Comparison of ENCODE assay signal across 1 cellular context in the genomic region with DNA sequence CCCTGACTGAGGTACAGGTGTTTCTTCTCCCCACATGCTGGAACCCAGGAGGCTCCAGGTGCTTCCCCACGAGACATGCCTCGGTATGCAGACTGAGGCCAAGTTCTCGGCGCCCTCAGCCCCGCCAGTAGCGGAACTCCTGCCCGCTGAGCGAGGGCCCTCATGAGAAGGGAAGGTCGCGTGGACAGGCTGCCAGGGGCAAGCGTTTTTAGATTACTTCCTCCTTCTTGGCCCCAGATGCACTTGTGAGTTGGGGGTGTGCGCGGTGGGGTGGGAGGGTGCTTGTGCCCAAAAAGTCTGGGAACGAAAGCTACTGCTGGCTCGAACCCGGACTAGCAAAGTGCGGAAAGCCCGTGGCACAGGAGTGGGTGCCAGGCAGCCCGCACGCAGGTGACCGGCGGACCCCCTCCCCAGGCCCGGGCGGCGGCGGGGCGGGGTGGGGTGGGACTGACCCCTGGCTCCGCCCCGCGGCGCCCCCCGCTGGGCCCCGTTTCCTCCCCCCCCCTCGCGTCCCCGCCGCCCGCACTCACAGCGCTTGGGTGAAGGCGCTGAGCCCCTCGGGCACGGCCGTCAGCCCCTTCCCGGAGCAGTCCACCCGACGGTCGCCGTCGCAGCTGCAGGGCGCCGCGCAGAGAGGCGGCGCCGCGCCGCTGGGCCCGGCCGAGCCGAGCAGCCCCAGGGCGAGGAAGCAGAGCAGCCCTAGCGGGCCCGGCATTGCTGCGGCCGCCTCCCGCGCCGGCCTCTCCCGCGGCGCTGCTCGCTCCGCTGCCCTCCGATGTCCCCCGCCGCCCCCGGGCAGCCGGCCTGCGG.
TF ChIP-seq lines count a peak whose summit lies in the region.

No MANE protein-coding gene starts in this region.

TF ChIP-seq in HepG2, 621 proteins besides CTCF, POLR2A, EP300 and RAD21 (continued from another document and continues in another):
- TF ChIP-seq SNAI1 (CRISPR knock-in tag; IDR thresholded peaks at IDR 0.05; ENCODE audit: borderline replicate concordance) = no peak
- TF ChIP-seq CCAR2 (optimal IDR thresholded peaks at IDR 0.05; ENCODE audit: low read depth, low read length) = no peak
- peak; percentile 55; the same call in 1 of the 2 replicates for TF ChIP-seq ZNF430 (CRISPR knock-in tag; IDR thresholded peaks at IDR 0.05)
- TF ChIP-seq MXD4 (CRISPR knock-in tag; IDR thresholded peaks at IDR 0.05) = no peak
- TF ChIP-seq, protein P1, sequence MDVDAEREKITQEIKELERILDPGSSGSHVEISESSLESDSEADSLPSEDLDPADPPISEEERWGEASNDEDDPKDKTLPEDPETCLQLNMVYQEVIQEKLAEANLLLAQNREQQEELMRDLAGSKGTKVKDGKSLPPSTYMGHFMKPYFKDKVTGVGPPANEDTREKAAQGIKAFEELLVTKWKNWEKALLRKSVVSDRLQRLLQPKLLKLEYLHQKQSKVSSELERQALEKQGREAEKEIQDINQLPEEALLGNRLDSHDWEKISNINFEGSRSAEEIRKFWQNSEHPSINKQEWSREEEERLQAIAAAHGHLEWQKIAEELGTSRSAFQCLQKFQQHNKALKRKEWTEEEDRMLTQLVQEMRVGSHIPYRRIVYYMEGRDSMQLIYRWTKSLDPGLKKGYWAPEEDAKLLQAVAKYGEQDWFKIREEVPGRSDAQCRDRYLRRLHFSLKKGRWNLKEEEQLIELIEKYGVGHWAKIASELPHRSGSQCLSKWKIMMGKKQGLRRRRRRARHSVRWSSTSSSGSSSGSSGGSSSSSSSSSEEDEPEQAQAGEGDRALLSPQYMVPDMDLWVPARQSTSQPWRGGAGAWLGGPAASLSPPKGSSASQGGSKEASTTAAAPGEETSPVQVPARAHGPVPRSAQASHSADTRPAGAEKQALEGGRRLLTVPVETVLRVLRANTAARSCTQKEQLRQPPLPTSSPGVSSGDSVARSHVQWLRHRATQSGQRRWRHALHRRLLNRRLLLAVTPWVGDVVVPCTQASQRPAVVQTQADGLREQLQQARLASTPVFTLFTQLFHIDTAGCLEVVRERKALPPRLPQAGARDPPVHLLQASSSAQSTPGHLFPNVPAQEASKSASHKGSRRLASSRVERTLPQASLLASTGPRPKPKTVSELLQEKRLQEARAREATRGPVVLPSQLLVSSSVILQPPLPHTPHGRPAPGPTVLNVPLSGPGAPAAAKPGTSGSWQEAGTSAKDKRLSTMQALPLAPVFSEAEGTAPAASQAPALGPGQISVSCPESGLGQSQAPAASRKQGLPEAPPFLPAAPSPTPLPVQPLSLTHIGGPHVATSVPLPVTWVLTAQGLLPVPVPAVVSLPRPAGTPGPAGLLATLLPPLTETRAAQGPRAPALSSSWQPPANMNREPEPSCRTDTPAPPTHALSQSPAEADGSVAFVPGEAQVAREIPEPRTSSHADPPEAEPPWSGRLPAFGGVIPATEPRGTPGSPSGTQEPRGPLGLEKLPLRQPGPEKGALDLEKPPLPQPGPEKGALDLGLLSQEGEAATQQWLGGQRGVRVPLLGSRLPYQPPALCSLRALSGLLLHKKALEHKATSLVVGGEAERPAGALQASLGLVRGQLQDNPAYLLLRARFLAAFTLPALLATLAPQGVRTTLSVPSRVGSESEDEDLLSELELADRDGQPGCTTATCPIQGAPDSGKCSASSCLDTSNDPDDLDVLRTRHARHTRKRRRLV (CRISPR knock-in tag; IDR thresholded peaks at IDR 0.05) = peak; percentile 59; the same call in 1 of the 2 replicates
- TF ChIP-seq, protein P2, sequence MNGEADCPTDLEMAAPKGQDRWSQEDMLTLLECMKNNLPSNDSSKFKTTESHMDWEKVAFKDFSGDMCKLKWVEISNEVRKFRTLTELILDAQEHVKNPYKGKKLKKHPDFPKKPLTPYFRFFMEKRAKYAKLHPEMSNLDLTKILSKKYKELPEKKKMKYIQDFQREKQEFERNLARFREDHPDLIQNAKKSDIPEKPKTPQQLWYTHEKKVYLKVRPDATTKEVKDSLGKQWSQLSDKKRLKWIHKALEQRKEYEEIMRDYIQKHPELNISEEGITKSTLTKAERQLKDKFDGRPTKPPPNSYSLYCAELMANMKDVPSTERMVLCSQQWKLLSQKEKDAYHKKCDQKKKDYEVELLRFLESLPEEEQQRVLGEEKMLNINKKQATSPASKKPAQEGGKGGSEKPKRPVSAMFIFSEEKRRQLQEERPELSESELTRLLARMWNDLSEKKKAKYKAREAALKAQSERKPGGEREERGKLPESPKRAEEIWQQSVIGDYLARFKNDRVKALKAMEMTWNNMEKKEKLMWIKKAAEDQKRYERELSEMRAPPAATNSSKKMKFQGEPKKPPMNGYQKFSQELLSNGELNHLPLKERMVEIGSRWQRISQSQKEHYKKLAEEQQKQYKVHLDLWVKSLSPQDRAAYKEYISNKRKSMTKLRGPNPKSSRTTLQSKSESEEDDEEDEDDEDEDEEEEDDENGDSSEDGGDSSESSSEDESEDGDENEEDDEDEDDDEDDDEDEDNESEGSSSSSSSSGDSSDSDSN (CRISPR knock-in tag; IDR thresholded peaks at IDR 0.05) = peak; percentile 13; the same call in 1 of the 2 replicates
- TF ChIP-seq, protein P3, sequence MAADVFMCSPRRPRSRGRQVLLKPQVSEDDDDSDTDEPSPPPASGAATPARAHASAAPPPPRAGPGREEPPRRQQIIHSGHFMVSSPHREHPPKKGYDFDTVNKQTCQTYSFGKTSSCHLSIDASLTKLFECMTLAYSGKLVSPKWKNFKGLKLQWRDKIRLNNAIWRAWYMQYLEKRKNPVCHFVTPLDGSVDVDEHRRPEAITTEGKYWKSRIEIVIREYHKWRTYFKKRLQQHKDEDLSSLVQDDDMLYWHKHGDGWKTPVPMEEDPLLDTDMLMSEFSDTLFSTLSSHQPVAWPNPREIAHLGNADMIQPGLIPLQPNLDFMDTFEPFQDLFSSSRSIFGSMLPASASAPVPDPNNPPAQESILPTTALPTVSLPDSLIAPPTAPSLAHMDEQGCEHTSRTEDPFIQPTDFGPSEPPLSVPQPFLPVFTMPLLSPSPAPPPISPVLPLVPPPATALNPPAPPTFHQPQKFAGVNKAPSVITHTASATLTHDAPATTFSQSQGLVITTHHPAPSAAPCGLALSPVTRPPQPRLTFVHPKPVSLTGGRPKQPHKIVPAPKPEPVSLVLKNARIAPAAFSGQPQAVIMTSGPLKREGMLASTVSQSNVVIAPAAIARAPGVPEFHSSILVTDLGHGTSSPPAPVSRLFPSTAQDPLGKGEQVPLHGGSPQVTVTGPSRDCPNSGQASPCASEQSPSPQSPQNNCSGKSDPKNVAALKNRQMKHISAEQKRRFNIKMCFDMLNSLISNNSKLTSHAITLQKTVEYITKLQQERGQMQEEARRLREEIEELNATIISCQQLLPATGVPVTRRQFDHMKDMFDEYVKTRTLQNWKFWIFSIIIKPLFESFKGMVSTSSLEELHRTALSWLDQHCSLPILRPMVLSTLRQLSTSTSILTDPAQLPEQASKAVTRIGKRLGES (CRISPR knock-in tag; IDR thresholded peaks at IDR 0.05; ENCODE audit: borderline replicate concordance) = no peak
- TF ChIP-seq NONO (IDR thresholded peaks at IDR 0.05) = no peak
- no peak for TF ChIP-seq NONO (CRISPR knock-in tag; conservative IDR thresholded peaks at IDR 0.05)
- TF ChIP-seq ZNF337 (CRISPR knock-in tag; IDR thresholded peaks at IDR 0.05; ENCODE audit: borderline replicate concordance, low read depth) = no peak
- no peak for TF ChIP-seq NFIB (CRISPR knock-in tag; IDR thresholded peaks at IDR 0.05; ENCODE audit: borderline replicate concordance)
- no peak for TF ChIP-seq ZNF761 (CRISPR knock-in tag; conservative IDR thresholded peaks at IDR 0.05)
- no peak for TF ChIP-seq ISL2 (CRISPR knock-in tag; IDR thresholded peaks at IDR 0.05)
- TF ChIP-seq ZNF460 (CRISPR knock-in tag; IDR thresholded peaks at IDR 0.05; ENCODE audit: borderline replicate concordance) = no peak
- no peak for TF ChIP-seq PAX8 (CRISPR knock-in tag; IDR thresholded peaks at IDR 0.05; ENCODE audit: borderline replicate concordance)
- no peak for TF ChIP-seq ZNF7 (CRISPR knock-in tag; IDR thresholded peaks at IDR 0.05)
- no peak for TF ChIP-seq ZNF432 (CRISPR knock-in tag; IDR thresholded peaks at IDR 0.05; ENCODE audit: borderline replicate concordance)
- no peak for TF ChIP-seq ZNF703 (CRISPR knock-in tag; IDR thresholded peaks at IDR 0.05; ENCODE audit: borderline replicate concordance)
- TF ChIP-seq ASH2L (IDR thresholded peaks at IDR 0.05; ENCODE audit: insufficient read length, low read depth, low read length) = peak; percentile 38
- peak; percentile 47 for TF ChIP-seq MEF2D (CRISPR knock-in tag; IDR thresholded peaks at IDR 0.05)
- TF ChIP-seq TRIM24 (CRISPR knock-in tag; IDR thresholded peaks at IDR 0.05) = no peak
- TF ChIP-seq JARID2 (CRISPR knock-in tag; IDR thresholded peaks at IDR 0.05; ENCODE audit: insufficient replicate concordance) = no peak
- TF ChIP-seq, protein P4, sequence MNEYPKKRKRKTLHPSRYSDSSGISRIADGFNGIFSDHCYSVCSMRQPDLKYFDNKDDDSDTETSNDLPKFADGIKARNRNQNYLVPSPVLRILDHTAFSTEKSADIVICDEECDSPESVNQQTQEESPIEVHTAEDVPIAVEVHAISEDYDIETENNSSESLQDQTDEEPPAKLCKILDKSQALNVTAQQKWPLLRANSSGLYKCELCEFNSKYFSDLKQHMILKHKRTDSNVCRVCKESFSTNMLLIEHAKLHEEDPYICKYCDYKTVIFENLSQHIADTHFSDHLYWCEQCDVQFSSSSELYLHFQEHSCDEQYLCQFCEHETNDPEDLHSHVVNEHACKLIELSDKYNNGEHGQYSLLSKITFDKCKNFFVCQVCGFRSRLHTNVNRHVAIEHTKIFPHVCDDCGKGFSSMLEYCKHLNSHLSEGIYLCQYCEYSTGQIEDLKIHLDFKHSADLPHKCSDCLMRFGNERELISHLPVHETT (CRISPR knock-in tag; conservative IDR thresholded peaks at IDR 0.05) = no peak
- TF ChIP-seq ZFY (CRISPR knock-in tag; IDR thresholded peaks at IDR 0.05) = no peak; the same call in 1 of the 2 replicates
- TF ChIP-seq, protein P5, sequence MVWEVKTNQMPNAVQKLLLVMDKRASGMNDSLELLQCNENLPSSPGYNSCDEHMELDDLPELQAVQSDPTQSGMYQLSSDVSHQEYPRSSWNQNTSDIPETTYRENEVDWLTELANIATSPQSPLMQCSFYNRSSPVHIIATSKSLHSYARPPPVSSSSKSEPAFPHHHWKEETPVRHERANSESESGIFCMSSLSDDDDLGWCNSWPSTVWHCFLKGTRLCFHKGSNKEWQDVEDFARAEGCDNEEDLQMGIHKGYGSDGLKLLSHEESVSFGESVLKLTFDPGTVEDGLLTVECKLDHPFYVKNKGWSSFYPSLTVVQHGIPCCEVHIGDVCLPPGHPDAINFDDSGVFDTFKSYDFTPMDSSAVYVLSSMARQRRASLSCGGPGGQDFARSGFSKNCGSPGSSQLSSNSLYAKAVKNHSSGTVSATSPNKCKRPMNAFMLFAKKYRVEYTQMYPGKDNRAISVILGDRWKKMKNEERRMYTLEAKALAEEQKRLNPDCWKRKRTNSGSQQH (CRISPR knock-in tag; IDR thresholded peaks at IDR 0.05; ENCODE audit: low read depth) = 0 out of 2 replicates have a peak, but pooled peaks have one; percentile 24
- no peak for TF ChIP-seq IKZF1 (IDR thresholded peaks at IDR 0.05)
- TF ChIP-seq, protein P6, sequence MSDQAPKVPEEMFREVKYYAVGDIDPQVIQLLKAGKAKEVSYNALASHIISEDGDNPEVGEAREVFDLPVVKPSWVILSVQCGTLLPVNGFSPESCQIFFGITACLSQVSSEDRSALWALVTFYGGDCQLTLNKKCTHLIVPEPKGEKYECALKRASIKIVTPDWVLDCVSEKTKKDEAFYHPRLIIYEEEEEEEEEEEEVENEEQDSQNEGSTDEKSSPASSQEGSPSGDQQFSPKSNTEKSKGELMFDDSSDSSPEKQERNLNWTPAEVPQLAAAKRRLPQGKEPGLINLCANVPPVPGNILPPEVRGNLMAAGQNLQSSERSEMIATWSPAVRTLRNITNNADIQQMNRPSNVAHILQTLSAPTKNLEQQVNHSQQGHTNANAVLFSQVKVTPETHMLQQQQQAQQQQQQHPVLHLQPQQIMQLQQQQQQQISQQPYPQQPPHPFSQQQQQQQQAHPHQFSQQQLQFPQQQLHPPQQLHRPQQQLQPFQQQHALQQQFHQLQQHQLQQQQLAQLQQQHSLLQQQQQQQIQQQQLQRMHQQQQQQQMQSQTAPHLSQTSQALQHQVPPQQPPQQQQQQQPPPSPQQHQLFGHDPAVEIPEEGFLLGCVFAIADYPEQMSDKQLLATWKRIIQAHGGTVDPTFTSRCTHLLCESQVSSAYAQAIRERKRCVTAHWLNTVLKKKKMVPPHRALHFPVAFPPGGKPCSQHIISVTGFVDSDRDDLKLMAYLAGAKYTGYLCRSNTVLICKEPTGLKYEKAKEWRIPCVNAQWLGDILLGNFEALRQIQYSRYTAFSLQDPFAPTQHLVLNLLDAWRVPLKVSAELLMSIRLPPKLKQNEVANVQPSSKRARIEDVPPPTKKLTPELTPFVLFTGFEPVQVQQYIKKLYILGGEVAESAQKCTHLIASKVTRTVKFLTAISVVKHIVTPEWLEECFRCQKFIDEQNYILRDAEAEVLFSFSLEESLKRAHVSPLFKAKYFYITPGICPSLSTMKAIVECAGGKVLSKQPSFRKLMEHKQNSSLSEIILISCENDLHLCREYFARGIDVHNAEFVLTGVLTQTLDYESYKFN (CRISPR knock-in tag; conservative IDR thresholded peaks at IDR 0.05) = no peak
- TF ChIP-seq TSC22D2 (CRISPR knock-in tag; IDR thresholded peaks at IDR 0.05; ENCODE audit: borderline replicate concordance) = no peak
- TF ChIP-seq, protein P7, sequence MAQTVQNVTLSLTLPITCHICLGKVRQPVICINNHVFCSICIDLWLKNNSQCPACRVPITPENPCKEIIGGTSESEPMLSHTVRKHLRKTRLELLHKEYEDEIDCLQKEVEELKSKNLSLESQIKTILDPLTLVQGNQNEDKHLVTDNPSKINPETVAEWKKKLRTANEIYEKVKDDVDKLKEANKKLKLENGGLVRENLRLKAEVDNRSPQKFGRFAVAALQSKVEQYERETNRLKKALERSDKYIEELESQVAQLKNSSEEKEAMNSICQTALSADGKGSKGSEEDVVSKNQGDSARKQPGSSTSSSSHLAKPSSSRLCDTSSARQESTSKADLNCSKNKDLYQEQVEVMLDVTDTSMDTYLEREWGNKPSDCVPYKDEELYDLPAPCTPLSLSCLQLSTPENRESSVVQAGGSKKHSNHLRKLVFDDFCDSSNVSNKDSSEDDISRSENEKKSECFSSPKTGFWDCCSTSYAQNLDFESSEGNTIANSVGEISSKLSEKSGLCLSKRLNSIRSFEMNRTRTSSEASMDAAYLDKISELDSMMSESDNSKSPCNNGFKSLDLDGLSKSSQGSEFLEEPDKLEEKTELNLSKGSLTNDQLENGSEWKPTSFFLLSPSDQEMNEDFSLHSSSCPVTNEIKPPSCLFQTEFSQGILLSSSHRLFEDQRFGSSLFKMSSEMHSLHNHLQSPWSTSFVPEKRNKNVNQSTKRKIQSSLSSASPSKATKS (CRISPR knock-in tag; IDR thresholded peaks at IDR 0.05) = no peak
- TF ChIP-seq POLR2AphosphoS2 (IDR thresholded peaks at IDR 0.05; ENCODE audit: low read depth, low read length) = no peak
- no peak for TF ChIP-seq ZNF768 (CRISPR knock-in tag; IDR thresholded peaks at IDR 0.05)
- TF ChIP-seq RBAK (CRISPR knock-in tag; IDR thresholded peaks at IDR 0.05) = no peak
